In genomic region chr7:42237891-42238531, GRCh38 we compare ENCODE assay signal across 8 cellular contexts. TPM values are rescaled to one million over a fixed set of nuclear protein-coding genes. Genes with fewer than 3 reads are reported as not detected.
A peak's percentile ranks its signal among the peaks of the same experiment; 100 is the strongest.
DNase-seq lines count a peak whose midpoint lies in the region; ATAC-seq and TF ChIP-seq lines count a peak whose summit lies in the region.

No MANE protein-coding gene starts in this region.

- peaks cover 1% of the 10 kb centered on the region; the same call in 1 of the 2 replicates for H3K27me3 ChIP-seq in iPS DF 6.9 (ENCODE audit: control insufficient read depth, insufficient read depth, low read length)

- TF ChIP-seq CTCF in AG10803 (conservative IDR thresholded peaks at IDR 0.05; ENCODE audit: low read length) (no peak; the same call in 1 of the 2 replicates), astrocyte of the spinal cord (IDR thresholded peaks at IDR 0.05; ENCODE audit: low read depth, low read length) (no peak)

- DNase-seq in AG10803 (ENCODE audit: low read depth), result peak; percentile 77
- peak; percentile 73 for DNase-seq in astrocyte of the spinal cord (ENCODE audit: low read depth, low spot score)
- DNase-seq in iPS DF 6.9 (ENCODE audit: low read depth, low spot score), result no peak
- peak; percentile 89 for DNase-seq in sciatic nerve (ENCODE audit: low spot score)
- DNase-seq in dedifferentiated amniotic fluid mesenchymal stem cell (ENCODE audit: extremely low spot score), result no peak

- intact Hi-C loops in sciatic nerve (cut with DNase I), result no loop called here

- no peaks in the 10 kb centered on the region for H3K36me3 ChIP-seq in iPS DF 6.9 (ENCODE audit: control insufficient read depth, insufficient read depth, low read length)

- H3K27ac ChIP-seq in iPS DF 6.9 (ENCODE audit: low read length), result no peak overlapping the region

- no CpG with 5 or more reads among the region's 54 CpGs for WGBS in iPS DF 6.9 (ENCODE audit: insufficient coverage, insufficient read length)

- ATAC-seq in HG03342 (IDR thresholded peaks at IDR 0.05; ENCODE audit: unreplicated experiment) (peak; percentile 4), sciatic nerve (peak; percentile 81), GM21825 (IDR thresholded peaks at IDR 0.05; ENCODE audit: unreplicated experiment) (no peak), HG03378 (IDR thresholded peaks at IDR 0.05; ENCODE audit: unreplicated experiment) (no peak)

- peak overlapping the region; percentile 81 for H3K4me3 ChIP-seq in AG10803 (ENCODE audit: low read length)
- H3K4me3 ChIP-seq in astrocyte of the spinal cord (ENCODE audit: low read depth, low read length), result peak overlapping the region; percentile 81
- peak overlapping the region; percentile 82; the same call in 1 of the 2 replicates for H3K4me3 ChIP-seq in iPS DF 6.9 (ENCODE audit: low read length)

- peaks cover 3% of the 10 kb centered on the region; the same call in 1 of the 2 replicates for H3K4me1 ChIP-seq in iPS DF 6.9 (ENCODE audit: control insufficient read depth, insufficient read depth, low read length)

- no peaks in the 10 kb centered on the region for H3K9me3 ChIP-seq in iPS DF 6.9 (ENCODE audit: control insufficient read depth, insufficient read depth, low read length)

- in situ Hi-C loops in astrocyte of the spinal cord (cut with HindIII; ENCODE audit: low sequenced_read_pairs), result no loop called here

RNA-seq across cellular contexts. Expression of gene GLI3, which starts 1.0 kb away (rescaled TPM):
- total RNA-seq in sciatic nerve, result 33.8 TPM

Comparison
In these comparisons a context has a peak if more than half of its experiments do, and no peak if none do; other contexts are left out.
1. DNase-seq: peak in AG10803 (single experiment), astrocyte of the spinal cord (single experiment) and sciatic nerve (single experiment); none in iPS DF 6.9 (single experiment) and dedifferentiated amniotic fluid mesenchymal stem cell (single experiment).
2. ATAC-seq: peak in HG03342 (single experiment) and sciatic nerve (single experiment); none in GM21825 (single experiment) and HG03378 (single experiment).
3. Peak in every context shown above with its lines, with median percentiles within 50 percentile points of each other: H3K4me3 ChIP-seq.